Comparison of ENCODE assay signal across 8 cellular contexts in genomic region chr14:30874999-30875787, GRCh38. TPM values are rescaled to one million over a fixed set of nuclear protein-coding genes. Genes with fewer than 3 reads are reported as not detected.
DNase-seq lines count a peak whose midpoint lies in the region; ATAC-seq and TF ChIP-seq lines count a peak whose summit lies in the region.

No MANE protein-coding gene starts in this region.

- H3K4me3 ChIP-seq in right atrium auricular region (peak overlapping the region; percentile 41 to 64), skeletal muscle cell (ENCODE audit: low read depth, low read length) (peak overlapping the region; percentile 54)

- H3K27ac ChIP-seq in right atrium auricular region: no peak overlapping the region

- no peak for TF ChIP-seq CTCF in right atrium auricular region (IDR thresholded peaks at IDR 0.05)

- no peaks in the 10 kb centered on the region for H3K36me3 ChIP-seq in right atrium auricular region

- peaks cover 0 to 20% of the 10 kb centered on the region in 2 donors for H3K4me1 ChIP-seq in right atrium auricular region

- peaks cover 10% of the 10 kb centered on the region for H3K4me1 Mint-ChIP-seq in activated T-helper 2 cell treated with anti-CD3 and anti-CD28 coated beads, Interferon-gamma antibody, Interleukin-2, Interleukin-4, amounts not matched to agents 10 μg/mL and 5 μg/mL and 100 μg/mL, durations not matched to agents 14 hours and 24 hours and 36 hours (ENCODE audit: low read depth)

- ATAC-seq in GM21381 (IDR thresholded peaks at IDR 0.05; ENCODE audit: unreplicated experiment) (peak; percentile 33), HG03565 (IDR thresholded peaks at IDR 0.05; ENCODE audit: unreplicated experiment) (peak; percentile 9)

- H3K36me3 Mint-ChIP-seq in activated T-helper 2 cell treated with anti-CD3 and anti-CD28 coated beads, Interferon-gamma antibody, Interleukin-2, Interleukin-4, amounts not matched to agents 10 μg/mL and 5 μg/mL and 100 μg/mL, durations not matched to agents 14 hours and 24 hours and 36 hours (ENCODE audit: low read depth): no peaks in the 10 kb centered on the region

- DNase-seq in Daoy (ENCODE audit: low read depth) (peak; percentile 26), right atrium auricular region (ENCODE audit: low spot score) (no peak), skeletal muscle cell (ENCODE audit: low read depth) (no peak), NCI-H1436 (lab: John Stamatoyannopoulos, UW) (no peak), LoVo (ENCODE audit: low spot score) (no peak)
- DNase-seq in activated T-helper 2 cell treated with anti-CD3 and anti-CD28 coated beads, Interferon-gamma antibody, Interleukin-2, Interleukin-4, amounts not matched to agents 10 μg/mL and 5 μg/mL and 100 μg/mL, durations not matched to agents 14 hours and 24 hours and 36 hours (ENCODE audit: low spot score): no peak

- H3K27ac Mint-ChIP-seq in activated T-helper 2 cell treated with anti-CD3 and anti-CD28 coated beads, Interferon-gamma antibody, Interleukin-2, Interleukin-4, amounts not matched to agents 10 μg/mL and 5 μg/mL and 100 μg/mL, durations not matched to agents 14 hours and 24 hours and 36 hours: no peak overlapping the region

- no peaks in the 10 kb centered on the region for H3K9me3 ChIP-seq in right atrium auricular region

- intact Hi-C loops in activated T-helper 2 cell treated with anti-CD3 and anti-CD28 coated beads, Interferon-gamma antibody, Interleukin-2, Interleukin-4, amounts not matched to agents 10 μg/mL and 5 μg/mL and 100 μg/mL, durations not matched to agents 14 hours and 24 hours and 36 hours (cut with micrococcal nuclease): loop anchor here (10.0 kb wide), 1 partner anchor 320 kb away; the partner anchor contains the start of gene G2E3

- no peaks in the 10 kb centered on the region for H3K9me3 Mint-ChIP-seq in activated T-helper 2 cell treated with anti-CD3 and anti-CD28 coated beads, Interferon-gamma antibody, Interleukin-2, Interleukin-4, amounts not matched to agents 10 μg/mL and 5 μg/mL and 100 μg/mL, durations not matched to agents 14 hours and 24 hours and 36 hours

- peak overlapping the region; percentile 82 for H3K4me3 Mint-ChIP-seq in activated T-helper 2 cell treated with anti-CD3 and anti-CD28 coated beads, Interferon-gamma antibody, Interleukin-2, Interleukin-4, amounts not matched to agents 10 μg/mL and 5 μg/mL and 100 μg/mL, durations not matched to agents 14 hours and 24 hours and 36 hours (ENCODE audit: low read depth)

- H3K27me3 ChIP-seq in right atrium auricular region: peaks cover 11% of the 10 kb centered on the region in 2 donors

- peaks cover 70% of the 10 kb centered on the region for H3K27me3 Mint-ChIP-seq in activated T-helper 2 cell treated with anti-CD3 and anti-CD28 coated beads, Interferon-gamma antibody, Interleukin-2, Interleukin-4, amounts not matched to agents 10 μg/mL and 5 μg/mL and 100 μg/mL, durations not matched to agents 14 hours and 24 hours and 36 hours (ENCODE audit: low read depth)

RNA-seq across cellular contexts. Expression of gene COCH, which starts 0.8 kb away (rescaled TPM):
- 35.5 and 43.5 TPM in 2 replicates for total RNA-seq in Daoy (2014; rRNA removed; shearing (Covaris generic))
- 1.7 and 1.9 TPM in 2 replicates for total RNA-seq in activated T-helper 2 cell treated with anti-CD3 and anti-CD28 coated beads, Interferon-gamma antibody, Interleukin-2, Interleukin-4, amounts not matched to agents 10 μg/mL and 5 μg/mL and 100 μg/mL, durations not matched to agents 14 hours and 24 hours and 36 hours
- total RNA-seq in right atrium auricular region: 1 to 10 TPM in 1 of 2 donors, under 1 TPM in 1; 0.47 to 1.6 TPM

Comparison
In these comparisons a context has a peak if more than half of its experiments do, and no peak if none do; other contexts are left out.
1. RNA of gene COCH, which starts 0.8 kb away (total RNA-seq): 35.5 to 43.5 TPM in Daoy; 1.7 to 1.9 TPM in activated T-helper 2 cell treated with anti-CD3 and anti-CD28 coated beads, Interferon-gamma antibody, Interleukin-2, Interleukin-4, amounts not matched to agents 10 μg/mL and 5 μg/mL and 100 μg/mL, durations not matched to agents 14 hours and 24 hours and 36 hours and 0.47 to 1.6 TPM in right atrium auricular region; every median in the first group is over 10 times any median in the second.